In the genomic region with DNA sequence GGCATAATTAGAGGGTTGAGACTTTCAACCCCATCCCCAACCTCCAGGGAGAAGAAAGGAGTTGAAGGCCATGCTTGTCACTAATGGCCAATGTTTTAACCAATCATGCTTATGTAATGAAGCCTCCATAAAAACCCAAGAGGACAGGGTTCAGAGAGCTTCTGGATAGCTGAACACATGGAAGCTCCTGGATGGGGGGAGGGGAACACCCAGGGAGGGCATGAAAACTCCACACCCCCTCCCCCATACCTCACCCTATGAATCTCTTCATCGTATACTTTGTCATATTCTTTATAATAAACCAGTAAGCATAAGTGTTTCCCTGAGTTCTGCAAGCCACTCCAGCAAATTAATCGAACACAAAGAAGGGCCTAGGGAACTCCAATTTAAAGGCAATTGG, we compare ENCODE assay signal across 2 cellular contexts.
TF ChIP-seq lines count a peak whose summit lies in the region.

No MANE protein-coding gene starts in this region.

TF ChIP-seq in GM23338, 12 proteins besides CTCF, POLR2A, EP300 and RAD21 (continued from another document):
- TF ChIP-seq, protein P1, sequence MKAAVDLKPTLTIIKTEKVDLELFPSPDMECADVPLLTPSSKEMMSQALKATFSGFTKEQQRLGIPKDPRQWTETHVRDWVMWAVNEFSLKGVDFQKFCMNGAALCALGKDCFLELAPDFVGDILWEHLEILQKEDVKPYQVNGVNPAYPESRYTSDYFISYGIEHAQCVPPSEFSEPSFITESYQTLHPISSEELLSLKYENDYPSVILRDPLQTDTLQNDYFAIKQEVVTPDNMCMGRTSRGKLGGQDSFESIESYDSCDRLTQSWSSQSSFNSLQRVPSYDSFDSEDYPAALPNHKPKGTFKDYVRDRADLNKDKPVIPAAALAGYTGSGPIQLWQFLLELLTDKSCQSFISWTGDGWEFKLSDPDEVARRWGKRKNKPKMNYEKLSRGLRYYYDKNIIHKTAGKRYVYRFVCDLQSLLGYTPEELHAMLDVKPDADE (IDR thresholded peaks at IDR 0.05): no peak
- no peak for TF ChIP-seq STAT1 (IDR thresholded peaks at IDR 0.05; ENCODE audit: unreplicated experiment)
- TF ChIP-seq, protein P2, sequence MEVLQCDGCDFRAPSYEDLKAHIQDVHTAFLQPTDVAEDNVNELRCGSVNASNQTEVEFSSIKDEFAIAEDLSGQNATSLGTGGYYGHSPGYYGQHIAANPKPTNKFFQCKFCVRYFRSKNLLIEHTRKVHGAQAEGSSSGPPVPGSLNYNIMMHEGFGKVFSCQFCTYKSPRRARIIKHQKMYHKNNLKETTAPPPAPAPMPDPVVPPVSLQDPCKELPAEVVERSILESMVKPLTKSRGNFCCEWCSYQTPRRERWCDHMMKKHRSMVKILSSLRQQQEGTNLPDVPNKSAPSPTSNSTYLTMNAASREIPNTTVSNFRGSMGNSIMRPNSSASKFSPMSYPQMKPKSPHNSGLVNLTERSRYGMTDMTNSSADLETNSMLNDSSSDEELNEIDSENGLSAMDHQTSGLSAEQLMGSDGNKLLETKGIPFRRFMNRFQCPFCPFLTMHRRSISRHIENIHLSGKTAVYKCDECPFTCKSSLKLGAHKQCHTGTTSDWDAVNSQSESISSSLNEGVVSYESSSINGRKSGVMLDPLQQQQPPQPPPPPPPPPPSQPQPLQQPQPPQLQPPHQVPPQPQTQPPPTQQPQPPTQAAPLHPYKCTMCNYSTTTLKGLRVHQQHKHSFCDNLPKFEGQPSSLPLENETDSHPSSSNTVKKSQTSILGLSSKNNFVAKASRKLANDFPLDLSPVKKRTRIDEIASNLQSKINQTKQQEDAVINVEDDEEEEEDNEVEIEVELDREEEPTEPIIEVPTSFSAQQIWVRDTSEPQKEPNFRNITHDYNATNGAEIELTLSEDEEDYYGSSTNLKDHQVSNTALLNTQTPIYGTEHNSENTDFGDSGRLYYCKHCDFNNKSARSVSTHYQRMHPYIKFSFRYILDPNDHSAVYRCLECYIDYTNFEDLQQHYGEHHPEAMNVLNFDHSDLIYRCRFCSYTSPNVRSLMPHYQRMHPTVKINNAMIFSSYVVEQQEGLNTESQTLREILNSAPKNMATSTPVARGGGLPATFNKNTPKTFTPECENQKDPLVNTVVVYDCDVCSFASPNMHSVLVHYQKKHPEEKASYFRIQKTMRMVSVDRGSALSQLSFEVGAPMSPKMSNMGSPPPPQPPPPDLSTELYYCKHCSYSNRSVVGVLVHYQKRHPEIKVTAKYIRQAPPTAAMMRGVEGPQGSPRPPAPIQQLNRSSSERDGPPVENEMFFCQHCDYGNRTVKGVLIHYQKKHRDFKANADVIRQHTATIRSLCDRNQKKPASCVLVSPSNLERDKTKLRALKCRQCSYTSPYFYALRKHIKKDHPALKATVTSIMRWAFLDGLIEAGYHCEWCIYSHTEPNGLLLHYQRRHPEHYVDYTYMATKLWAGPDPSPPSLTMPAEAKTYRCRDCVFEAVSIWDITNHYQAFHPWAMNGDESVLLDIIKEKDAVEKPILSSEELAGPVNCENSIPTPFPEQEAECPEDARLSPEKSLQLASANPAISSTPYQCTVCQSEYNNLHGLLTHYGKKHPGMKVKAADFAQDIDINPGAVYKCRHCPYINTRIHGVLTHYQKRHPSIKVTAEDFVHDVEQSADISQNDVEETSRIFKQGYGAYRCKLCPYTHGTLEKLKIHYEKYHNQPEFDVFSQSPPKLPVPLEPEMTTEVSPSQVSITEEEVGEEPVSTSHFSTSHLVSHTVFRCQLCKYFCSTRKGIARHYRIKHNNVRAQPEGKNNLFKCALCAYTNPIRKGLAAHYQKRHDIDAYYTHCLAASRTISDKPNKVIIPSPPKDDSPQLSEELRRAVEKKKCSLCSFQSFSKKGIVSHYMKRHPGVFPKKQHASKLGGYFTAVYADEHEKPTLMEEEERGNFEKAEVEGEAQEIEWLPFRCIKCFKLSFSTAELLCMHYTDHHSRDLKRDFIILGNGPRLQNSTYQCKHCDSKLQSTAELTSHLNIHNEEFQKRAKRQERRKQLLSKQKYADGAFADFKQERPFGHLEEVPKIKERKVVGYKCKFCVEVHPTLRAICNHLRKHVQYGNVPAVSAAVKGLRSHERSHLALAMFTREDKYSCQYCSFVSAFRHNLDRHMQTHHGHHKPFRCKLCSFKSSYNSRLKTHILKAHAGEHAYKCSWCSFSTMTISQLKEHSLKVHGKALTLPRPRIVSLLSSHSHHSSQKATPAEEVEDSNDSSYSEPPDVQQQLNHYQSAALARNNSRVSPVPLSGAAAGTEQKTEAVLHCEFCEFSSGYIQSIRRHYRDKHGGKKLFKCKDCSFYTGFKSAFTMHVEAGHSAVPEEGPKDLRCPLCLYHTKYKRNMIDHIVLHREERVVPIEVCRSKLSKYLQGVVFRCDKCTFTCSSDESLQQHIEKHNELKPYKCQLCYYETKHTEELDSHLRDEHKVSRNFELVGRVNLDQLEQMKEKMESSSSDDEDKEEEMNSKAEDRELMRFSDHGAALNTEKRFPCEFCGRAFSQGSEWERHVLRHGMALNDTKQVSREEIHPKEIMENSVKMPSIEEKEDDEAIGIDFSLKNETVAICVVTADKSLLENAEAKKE (CRISPR knock-in tag; IDR thresholded peaks at IDR 0.05): no peak
- no peak for TF ChIP-seq ZNF331 (CRISPR knock-in tag; IDR thresholded peaks at IDR 0.05; ENCODE audit: low read depth)
- no peak for TF ChIP-seq EZH2phosphoT487 (IDR thresholded peaks at IDR 0.05; ENCODE audit: unreplicated experiment)

TF ChIP-seq in WTC11, 78 proteins besides CTCF, POLR2A, EP300 and RAD21 (continued from another document):
- TF ChIP-seq, protein P3, sequence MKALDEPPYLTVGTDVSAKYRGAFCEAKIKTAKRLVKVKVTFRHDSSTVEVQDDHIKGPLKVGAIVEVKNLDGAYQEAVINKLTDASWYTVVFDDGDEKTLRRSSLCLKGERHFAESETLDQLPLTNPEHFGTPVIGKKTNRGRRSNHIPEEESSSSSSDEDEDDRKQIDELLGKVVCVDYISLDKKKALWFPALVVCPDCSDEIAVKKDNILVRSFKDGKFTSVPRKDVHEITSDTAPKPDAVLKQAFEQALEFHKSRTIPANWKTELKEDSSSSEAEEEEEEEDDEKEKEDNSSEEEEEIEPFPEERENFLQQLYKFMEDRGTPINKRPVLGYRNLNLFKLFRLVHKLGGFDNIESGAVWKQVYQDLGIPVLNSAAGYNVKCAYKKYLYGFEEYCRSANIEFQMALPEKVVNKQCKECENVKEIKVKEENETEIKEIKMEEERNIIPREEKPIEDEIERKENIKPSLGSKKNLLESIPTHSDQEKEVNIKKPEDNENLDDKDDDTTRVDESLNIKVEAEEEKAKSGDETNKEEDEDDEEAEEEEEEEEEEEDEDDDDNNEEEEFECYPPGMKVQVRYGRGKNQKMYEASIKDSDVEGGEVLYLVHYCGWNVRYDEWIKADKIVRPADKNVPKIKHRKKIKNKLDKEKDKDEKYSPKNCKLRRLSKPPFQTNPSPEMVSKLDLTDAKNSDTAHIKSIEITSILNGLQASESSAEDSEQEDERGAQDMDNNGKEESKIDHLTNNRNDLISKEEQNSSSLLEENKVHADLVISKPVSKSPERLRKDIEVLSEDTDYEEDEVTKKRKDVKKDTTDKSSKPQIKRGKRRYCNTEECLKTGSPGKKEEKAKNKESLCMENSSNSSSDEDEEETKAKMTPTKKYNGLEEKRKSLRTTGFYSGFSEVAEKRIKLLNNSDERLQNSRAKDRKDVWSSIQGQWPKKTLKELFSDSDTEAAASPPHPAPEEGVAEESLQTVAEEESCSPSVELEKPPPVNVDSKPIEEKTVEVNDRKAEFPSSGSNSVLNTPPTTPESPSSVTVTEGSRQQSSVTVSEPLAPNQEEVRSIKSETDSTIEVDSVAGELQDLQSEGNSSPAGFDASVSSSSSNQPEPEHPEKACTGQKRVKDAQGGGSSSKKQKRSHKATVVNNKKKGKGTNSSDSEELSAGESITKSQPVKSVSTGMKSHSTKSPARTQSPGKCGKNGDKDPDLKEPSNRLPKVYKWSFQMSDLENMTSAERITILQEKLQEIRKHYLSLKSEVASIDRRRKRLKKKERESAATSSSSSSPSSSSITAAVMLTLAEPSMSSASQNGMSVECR (CRISPR knock-in tag; IDR thresholded peaks at IDR 0.05; ENCODE audit: borderline replicate concordance): no peak
- TF ChIP-seq NFE2L1 (CRISPR knock-in tag; IDR thresholded peaks at IDR 0.05) (no peak), ZNF219 (CRISPR knock-in tag; IDR thresholded peaks at IDR 0.05; ENCODE audit: borderline replicate concordance) (no peak), NFATC4 (CRISPR knock-in tag; IDR thresholded peaks at IDR 0.05) (no peak), SOX15 (CRISPR knock-in tag; IDR thresholded peaks at IDR 0.05) (no peak)
- TF ChIP-seq, protein P4, sequence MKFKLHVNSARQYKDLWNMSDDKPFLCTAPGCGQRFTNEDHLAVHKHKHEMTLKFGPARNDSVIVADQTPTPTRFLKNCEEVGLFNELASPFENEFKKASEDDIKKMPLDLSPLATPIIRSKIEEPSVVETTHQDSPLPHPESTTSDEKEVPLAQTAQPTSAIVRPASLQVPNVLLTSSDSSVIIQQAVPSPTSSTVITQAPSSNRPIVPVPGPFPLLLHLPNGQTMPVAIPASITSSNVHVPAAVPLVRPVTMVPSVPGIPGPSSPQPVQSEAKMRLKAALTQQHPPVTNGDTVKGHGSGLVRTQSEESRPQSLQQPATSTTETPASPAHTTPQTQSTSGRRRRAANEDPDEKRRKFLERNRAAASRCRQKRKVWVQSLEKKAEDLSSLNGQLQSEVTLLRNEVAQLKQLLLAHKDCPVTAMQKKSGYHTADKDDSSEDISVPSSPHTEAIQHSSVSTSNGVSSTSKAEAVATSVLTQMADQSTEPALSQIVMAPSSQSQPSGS (CRISPR knock-in tag; IDR thresholded peaks at IDR 0.05; ENCODE audit: borderline replicate concordance, low read depth): no peak
- TF ChIP-seq, protein P5, sequence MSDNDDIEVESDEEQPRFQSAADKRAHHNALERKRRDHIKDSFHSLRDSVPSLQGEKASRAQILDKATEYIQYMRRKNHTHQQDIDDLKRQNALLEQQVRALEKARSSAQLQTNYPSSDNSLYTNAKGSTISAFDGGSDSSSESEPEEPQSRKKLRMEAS (CRISPR knock-in tag; IDR thresholded peaks at IDR 0.05): no peak
